In the genomic region with DNA sequence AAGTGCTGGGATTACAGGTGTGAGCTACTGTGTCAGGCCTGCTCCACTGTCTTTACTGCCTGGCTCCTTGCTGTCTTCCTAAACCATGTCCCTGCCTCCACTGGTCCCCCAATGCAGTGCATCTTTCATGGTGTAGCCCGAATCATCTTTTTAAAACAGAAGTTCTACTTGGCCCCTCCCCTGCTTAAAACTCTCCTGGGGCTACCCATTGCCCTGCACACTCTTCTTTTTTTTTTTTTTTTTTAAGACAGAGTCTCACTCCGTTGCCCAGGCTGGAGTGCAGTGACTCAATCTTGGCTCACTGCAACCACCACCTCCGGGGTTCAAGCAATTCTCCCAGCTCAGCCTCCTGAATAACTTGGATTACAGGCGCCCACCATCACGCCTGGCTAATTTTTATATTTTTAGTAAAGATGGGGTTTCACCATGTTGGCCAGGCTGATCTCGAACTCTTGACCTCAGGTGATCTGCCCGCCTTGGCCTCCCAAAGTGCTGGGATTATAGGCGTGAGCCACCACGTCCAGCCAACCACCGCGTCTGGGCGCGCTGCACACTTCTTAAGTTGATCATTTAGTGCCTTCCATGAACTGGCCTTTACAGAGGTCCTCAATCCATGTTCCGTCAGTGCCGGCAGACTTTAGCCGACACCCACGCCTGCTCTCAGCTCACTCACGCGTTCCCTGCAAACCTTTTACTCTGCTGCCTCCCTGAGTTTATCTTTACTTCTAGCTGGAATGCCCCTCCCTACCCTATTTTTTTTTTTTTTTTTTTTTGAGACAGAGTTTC, we compare ENCODE assay signal across 18 cellular contexts. TPM values are rescaled to one million over a fixed set of nuclear protein-coding genes. Genes with fewer than 3 reads are reported as not detected.
A peak's percentile ranks its signal among the peaks of the same experiment; 100 is the strongest.
DNase-seq lines count a peak whose midpoint lies in the region; ATAC-seq, FAIRE-seq and TF ChIP-seq lines count a peak whose summit lies in the region.
"Had no signal": no experiment of that assay in that cellular context is flagged by ENCODE, and none has a peak within 500 bp of the region (broad histone marks: within the 10 kb centered on the region; RNA-seq: fewer than 3 reads in every experiment).

No MANE protein-coding gene starts in this region.

- TF ChIP-seq CTCF in omental fat pad (IDR thresholded peaks at IDR 0.05) = no peak

- FAIRE-seq in RCC 7860 (lab: Jason Lieb, UNC) = peak; percentile 72
- FAIRE-seq: bronchial epithelial cell had no signal

- in situ Hi-C loops in G401 (cut with HindIII; ENCODE audit: low sequenced_read_pairs) = no loop called here

- peak; percentile 70 for ATAC-seq in omental fat pad (ENCODE audit: low FRiP score)
- ATAC-seq in GM18907 (IDR thresholded peaks at IDR 0.05; ENCODE audit: unreplicated experiment) = no peak
- ATAC-seq: foreskin keratinocyte, sciatic nerve had no signal

- no peak overlapping the region for H3K27ac ChIP-seq in substantia nigra (ENCODE audit: low read depth, low read length, poor library complexity, severe bottlenecking)
- H3K27ac ChIP-seq: foreskin keratinocyte, tibial nerve had no signal

- DNase-seq in RCC 7860 (ENCODE audit: low spot score) = peak; percentile 82
- peak; percentile 41 for DNase-seq in glomerular visceral epithelial cell (ENCODE audit: extremely low spot score)
- no peak for DNase-seq in omental fat pad (ENCODE audit: low spot score)
- no peak for DNase-seq in substantia nigra (lab: John Stamatoyannopoulos, UW)
- DNase-seq in G401 (ENCODE audit: low spot score) = no peak
- DNase-seq: activated CD4-positive, alpha-beta T cell treated with anti-CD3 and anti-CD28 coated beads for 4 hours; dermis blood vessel endothelial cell; DND-41; foreskin keratinocyte; HCEC 1CT; NCI-H510A treated with DMSO at 0.1 percent for 48 hours; occipital lobe; RPMI8226 had no signal

RNA-seq across cellular contexts. Expression of gene FCN3, which starts 2.4 kb away (rescaled TPM):
- total RNA-seq in omental fat pad = 100 to 1,000 TPM in 1 of 4 donors, 10 to 100 TPM in 3; 33.1 to 451 (median 75.9) TPM
- total RNA-seq in G401 (2014; rRNA removed; shearing (Covaris generic)) = not detected in 2 replicates
- total RNA-seq: dermis blood vessel endothelial cell, foreskin keratinocyte, mononuclear cell, occipital lobe had no signal

RNA-seq across cellular contexts. Expression of gene MAP3K6, which starts 5.5 kb away (rescaled TPM):
- 100 to 1,000 TPM in 1 of 4 donors, 10 to 100 TPM in 3; 26.8 to 129 (median 43.4) TPM for total RNA-seq in omental fat pad
- 10.0 and 17.3 TPM in 2 replicates for total RNA-seq in G401 (2014; rRNA removed; shearing (Covaris generic))

RNA-seq across cellular contexts. Expression of gene CD164L2, which starts 10.9 kb away (rescaled TPM):
- total RNA-seq in omental fat pad = not detected
- total RNA-seq in G401 (2014; rRNA removed; shearing (Covaris generic)) = not detected in 2 replicates
- total RNA-seq: dermis blood vessel endothelial cell, mononuclear cell, occipital lobe, sciatic nerve, tibial nerve had no signal

RNA-seq across cellular contexts. Expression of gene GPR3, which starts 20.2 kb away (rescaled TPM):
- 1 to 10 TPM in 1 of 4 donors, under 1 TPM in 2, not detected in 1; 0.19 to 1.3 (median 0.65) TPM for total RNA-seq in omental fat pad
- 2.4 and 6.9 TPM in 2 replicates for total RNA-seq in G401 (2014; rRNA removed; shearing (Covaris generic))
- total RNA-seq: bronchial epithelial cell, occipital lobe, tibial nerve had no signal

RNA-seq across cellular contexts. Expression of gene SYTL1, which starts 30.4 kb away (rescaled TPM):
- total RNA-seq in omental fat pad = 1 to 10 TPM; 1.2 to 4.3 (median 1.9) TPM
- 38.2 and 44.0 TPM in 2 replicates for total RNA-seq in G401 (2014; rRNA removed; shearing (Covaris generic))
- total RNA-seq: dermis blood vessel endothelial cell, occipital lobe had no signal

Comparison
In these comparisons a context has a peak if more than half of its experiments do, and no peak if none do; other contexts are left out.
1. DNase-seq: peak in RCC 7860 (single experiment) and glomerular visceral epithelial cell (single experiment); none in omental fat pad (single experiment), substantia nigra (0 of 49) and G401 (single experiment).
2. RNA of gene FCN3, which starts 2.4 kb away (total RNA-seq): 33.1 to 451 TPM in omental fat pad; not detected in G401; every median in the first group is over 10 times any median in the second.